Comparison of ENCODE assay signal across 8 cellular contexts in the genomic region with DNA sequence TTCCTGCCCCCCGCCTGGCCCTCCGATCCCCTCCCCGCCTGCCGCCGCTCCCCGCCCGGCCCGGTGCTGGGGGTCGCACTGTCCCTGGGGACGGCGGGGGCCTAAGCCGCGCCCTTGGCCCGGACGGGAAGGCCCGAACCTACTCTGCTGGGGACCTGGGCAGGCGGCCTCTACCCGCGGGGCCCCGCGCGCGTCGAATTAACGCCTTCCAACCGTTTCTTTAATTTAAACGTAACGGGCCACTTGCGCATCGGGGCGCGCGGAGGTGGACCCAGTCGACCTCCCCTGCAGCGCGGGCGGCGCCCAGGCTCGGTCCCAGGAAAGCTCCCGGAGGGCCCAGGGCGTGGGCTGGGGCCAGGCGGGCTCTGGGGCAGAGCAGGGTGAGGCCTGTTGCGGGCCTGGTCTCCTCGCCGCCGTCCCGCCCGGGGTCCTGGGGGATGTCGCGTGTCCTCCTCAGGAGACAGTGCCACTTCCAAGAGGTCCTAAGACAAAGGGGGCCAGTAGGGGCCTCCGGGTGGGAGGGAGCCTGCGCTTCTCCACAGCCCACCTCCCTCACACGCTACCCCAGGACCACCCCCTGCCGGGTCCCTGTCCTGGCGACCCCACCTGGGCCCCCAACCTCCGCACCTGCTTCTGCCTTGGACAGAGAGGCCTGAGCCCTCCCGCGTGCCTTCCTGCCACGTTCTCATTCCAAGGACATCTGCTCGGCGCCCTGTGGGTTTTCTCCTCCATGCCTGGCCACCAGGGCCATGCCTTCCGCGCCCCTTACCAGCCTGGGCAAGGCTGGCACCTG. TPM values are rescaled to one million over a fixed set of nuclear protein-coding genes. Genes with fewer than 3 reads are reported as not detected.
DNase-seq lines count a peak whose midpoint lies in the region; ATAC-seq and TF ChIP-seq lines count a peak whose summit lies in the region.

No MANE protein-coding gene starts in this region.

- ATAC-seq in heart right ventricle, result peak in 3 of 8 donors; percentile 9 to 60 (median 29)
- no peak for ATAC-seq in GM19035 (IDR thresholded peaks at IDR 0.05; ENCODE audit: unreplicated experiment)

- 10% methylated on average over 55 to 63 of the region's 63 CpGs for WGBS in heart right ventricle, 2 donors

- intact Hi-C loops in heart right ventricle (cut with DNase I), result no loop called here

- peaks cover 59% of the 10 kb centered on the region for H3K27me3 ChIP-seq in NT2/D1 (ENCODE audit: insufficient read depth, insufficient read length)
- peaks cover 21 to 50% (median 46%) of the 10 kb centered on the region in 7 donors for H3K27me3 ChIP-seq in heart right ventricle

- H3K4me3 ChIP-seq in NT2/D1 (ENCODE audit: insufficient read length, low read depth) (peak overlapping the region; percentile 32), heart right ventricle (peak overlapping the region in 9 of 10 donors; percentile 9 to 45 (median 34)), skin epidermis (peak overlapping the region in 4 of 7 experiments; percentile 12 to 31 (median 24))

- H3K27ac ChIP-seq in heart right ventricle, result no peak overlapping the region
- H3K27ac ChIP-seq in skin epidermis, result no peak overlapping the region

- H3K9me3 ChIP-seq in NT2/D1 (ENCODE audit: insufficient read depth, low read length) (no peaks in the 10 kb centered on the region), heart right ventricle (peaks cover 0 to 9% (median 0%) of the 10 kb centered on the region in 11 donors)

- TF ChIP-seq CTCF in heart right ventricle (IDR thresholded peaks at IDR 0.05), result no peak

- peak; percentile 74 for DNase-seq in DMS 273 (lab: John Stamatoyannopoulos, UW; ENCODE audit: unreplicated experiment)
- no peak for DNase-seq in DMS 273 treated with DMSO at 0.1 percent for 48 hours (lab: John Stamatoyannopoulos, UW)
- no peak for DNase-seq in NT2/D1 (ENCODE audit: low read depth, low spot score)
- DNase-seq in heart right ventricle, result no peak
- DNase-seq in NCI-H774 (lab: John Stamatoyannopoulos, UW), result no peak
- no peak for DNase-seq in medulla oblongata (ENCODE audit: extremely low spot score)

- H3K36me3 ChIP-seq in NT2/D1 (ENCODE audit: insufficient read depth, insufficient read length, low read length), result no peaks in the 10 kb centered on the region
- no peaks in the 10 kb centered on the region for H3K36me3 ChIP-seq in heart right ventricle

- H3K4me1 ChIP-seq in NT2/D1 (ENCODE audit: insufficient read depth, insufficient read length), result no peaks in the 10 kb centered on the region
- peaks cover 9 to 24% (median 15%) of the 10 kb centered on the region in 9 donors for H3K4me1 ChIP-seq in heart right ventricle

- H3K9ac ChIP-seq in NT2/D1 (ENCODE audit: insufficient read length, low read depth), result peak overlapping the region; percentile 42

RNA-seq across cellular contexts. Expression of a gene that starts 0.7 kb away (rescaled TPM):
- 1 to 10 TPM in 7 of 10 donors, under 1 TPM in 3; 0.82 to 1.8 (median 1.3) TPM for total RNA-seq in heart right ventricle
- 1 to 10 TPM; 1.1 to 1.5 TPM for polyA plus RNA-seq in heart right ventricle
